Comparison of ENCODE assay signal across 24 cellular contexts in the genomic region with DNA sequence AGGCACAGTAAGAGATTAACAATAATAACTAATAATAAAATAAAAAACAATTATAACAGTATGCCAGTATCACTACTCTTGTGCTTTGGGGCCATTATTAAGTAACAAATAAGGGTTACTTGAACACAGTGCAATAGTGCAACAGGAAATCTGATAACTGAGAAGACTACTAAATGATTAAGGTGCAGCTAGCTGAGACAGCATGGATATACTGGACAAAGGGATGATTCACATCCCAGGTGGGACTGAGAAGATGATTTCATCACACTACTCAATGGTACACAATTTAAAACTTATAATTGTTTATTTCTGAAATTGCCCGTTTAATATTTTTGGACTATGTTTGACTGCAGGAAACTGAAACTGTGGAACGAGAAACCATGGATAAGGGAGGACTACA.
A peak's percentile ranks its signal among the peaks of the same experiment; 100 is the strongest.
DNase-seq lines count a peak whose midpoint lies in the region; ATAC-seq, FAIRE-seq and TF ChIP-seq lines count a peak whose summit lies in the region.
"Had no signal": no experiment of that assay in that cellular context is flagged by ENCODE, and none has a peak within 500 bp of the region (broad histone marks: within the 10 kb centered on the region; RNA-seq: fewer than 3 reads in every experiment).

No MANE protein-coding gene starts in this region.

- H3K4me2 ChIP-seq in mammary epithelial cell (ENCODE audit: insufficient read depth, low read depth, low read length) = no peak overlapping the region
- H3K4me2 ChIP-seq: BLaER1 had no signal

- H3K36me3 ChIP-seq in RWPE2 (ENCODE audit: low read depth) = no peaks in the 10 kb centered on the region
- no peaks in the 10 kb centered on the region for H3K36me3 ChIP-seq in mammary epithelial cell (ENCODE audit: insufficient read depth, low read length)
- no peaks in the 10 kb centered on the region for H3K36me3 ChIP-seq in transverse colon
- H3K36me3 ChIP-seq in suprapubic skin = no peaks in the 10 kb centered on the region
- H3K36me3 ChIP-seq: BE2C, BLaER1 had no signal

- in situ Hi-C loops in mammary epithelial cell (cut with MboI; ENCODE audit: low sequenced_read_pairs in 2 of 2) = no loop called here
- in situ Hi-C loops in transverse colon (cut with MboI; ENCODE audit: low pct_ligation_motif_present in 1 of 4, low pct_unique_long_range_greater_than_20kb in 1 of 4, low sequenced_read_pairs in 3 of 4) = no loop called here

- H3K27me3 ChIP-seq in RWPE2 (ENCODE audit: insufficient read depth, poor library complexity, severe bottlenecking) = no peaks in the 10 kb centered on the region
- H3K27me3 ChIP-seq in mammary epithelial cell (ENCODE audit: insufficient read depth, low read length) = no peaks in the 10 kb centered on the region
- no peaks in the 10 kb centered on the region for H3K27me3 ChIP-seq in transverse colon
- no peaks in the 10 kb centered on the region for H3K27me3 ChIP-seq in suprapubic skin
- H3K27me3 ChIP-seq: BE2C, BLaER1 had no signal

- 92% methylated on average over 2 of the region's 2 CpGs for WGBS in mammary epithelial cell (ENCODE audit: low coverage, missing lambda C conversion rate)
- WGBS in transverse colon (ENCODE audit: low coverage in 1 of 2), 2 donors = 92 to 94% methylated on average over 2 of the region's 2 CpGs
- WGBS in suprapubic skin = 87% methylated on average over 2 of the region's 2 CpGs

- no peak for TF ChIP-seq EP300 in transverse colon (IDR thresholded peaks at IDR 0.05; ENCODE audit: low read depth)
- no peak for TF ChIP-seq EP300 in suprapubic skin (IDR thresholded peaks at IDR 0.05)

- no peaks in the 10 kb centered on the region for H4K20me1 ChIP-seq in mammary epithelial cell (ENCODE audit: insufficient read depth, low read length)
- H4K20me1 ChIP-seq: BLaER1 had no signal

- DNase-seq in RWPE2 (ENCODE audit: low spot score) (no peak), mammary epithelial cell (peak; percentile 33), epithelial cell of esophagus (ENCODE audit: low read depth) (peak; percentile 47), frontal cortex (ENCODE audit: low spot score in 2 of 2) (no peak), C1 segment of cervical spinal cord (lab: John Stamatoyannopoulos, UW) (no peak), transverse colon (no peak), suprapubic skin (ENCODE audit: low spot score in 2 of 2) (no peak)
- DNase-seq in activated CD8-positive, alpha-beta memory T cell treated with anti-CD3 and anti-CD28 coated beads, Interleukin-2, amount 50 U/mL, for 48 hours = no peak
- DNase-seq: 8988T; ACHN; BE2C; Caco-2; Calu3; CD4-positive, alpha-beta T cell; CD8-positive, alpha-beta T cell; DMS79 treated with DMSO at 0.1 percent for 48 hours; GF-D8 had no signal

- H3K4me1 ChIP-seq in RWPE2 (ENCODE audit: insufficient read depth, poor library complexity, severe bottlenecking) (no peaks in the 10 kb centered on the region), mammary epithelial cell (ENCODE audit: insufficient read depth, low read length) (no peaks in the 10 kb centered on the region), transverse colon (peaks cover 0 to 8% (median 0%) of the 10 kb centered on the region in 4 donors), suprapubic skin (no peaks in the 10 kb centered on the region)
- H3K4me1 ChIP-seq: BE2C, BLaER1, Caco-2 had no signal

- CTCF ChIA-PET in mammary epithelial cell (lab: Charles Lee; ENCODE audit: low non-redundant PET) = no interaction called here

- FAIRE-seq in frontal cortex (lab: Jason Lieb, UNC) = peak; percentile 21
- FAIRE-seq: A204.1, D721Med, G401.6, GM12891, GM19239 had no signal

- H3K27ac ChIP-seq in RWPE2 (ENCODE audit: poor library complexity, severe bottlenecking) = no peak overlapping the region
- no peak overlapping the region for H3K27ac ChIP-seq in mammary epithelial cell (ENCODE audit: insufficient read depth, low read depth, low read length)
- H3K27ac ChIP-seq in transverse colon = no peak overlapping the region
- no peak overlapping the region for H3K27ac ChIP-seq in suprapubic skin
- H3K27ac ChIP-seq: BLaER1, C4-2B had no signal

- dilution Hi-C loops in mammary epithelial cell (cut with HindIII; ENCODE audit: low sequenced_read_pairs) = no loop called here

- TF ChIP-seq POLR2A in transverse colon (IDR thresholded peaks at IDR 0.05) = no peak
- TF ChIP-seq POLR2A in suprapubic skin (IDR thresholded peaks at IDR 0.05) = no peak

- no peak overlapping the region for H2AFZ ChIP-seq in mammary epithelial cell (ENCODE audit: low read depth, low read length)

- BruUV-seq in mammary epithelial cell (replicated peaks; lab: Mats Ljungman, UMichigan) = no TSS peak

- H3K9ac ChIP-seq in mammary epithelial cell (ENCODE audit: insufficient read depth, low read length) = no peak overlapping the region
- H3K9ac ChIP-seq: BLaER1 had no signal

- TF ChIP-seq CTCF in RWPE2 (IDR thresholded peaks at IDR 0.05; ENCODE audit: poor library complexity, severe bottlenecking) (no peak), mammary epithelial cell (conservative IDR thresholded peaks at IDR 0.05 in 1 of 2, IDR thresholded peaks at IDR 0.05 in 1 of 2; ENCODE audit: extremely low read depth in 1 of 2, insufficient read depth in 1 of 2, low read depth in 1 of 2, low read length in 2 of 2) (no peak), epithelial cell of esophagus (IDR thresholded peaks at IDR 0.05; ENCODE audit: insufficient read depth, low read depth, low read length, missing control alignments) (no peak), transverse colon (IDR thresholded peaks at IDR 0.05) (no peak), suprapubic skin (IDR thresholded peaks at IDR 0.05) (no peak)

- no peaks in the 10 kb centered on the region for H3K79me2 ChIP-seq in mammary epithelial cell (ENCODE audit: insufficient read depth, low read length)

- H3K4me3 ChIP-seq in RWPE2 (ENCODE audit: severe bottlenecking) (no peak overlapping the region), mammary epithelial cell (replicated peaks in 1 of 3; ENCODE audit: insufficient read depth in 1 of 3, low read depth in 2 of 3, low read length in 3 of 3) (no peak overlapping the region), epithelial cell of esophagus (ENCODE audit: low read length) (no peak overlapping the region), transverse colon (no peak overlapping the region), suprapubic skin (no peak overlapping the region)
- H3K4me3 ChIP-seq: BLaER1 had no signal

- no peaks in the 10 kb centered on the region for H3K9me3 ChIP-seq in RWPE2 (ENCODE audit: severe bottlenecking)
- no peaks in the 10 kb centered on the region for H3K9me3 ChIP-seq in mammary epithelial cell (replicated peaks; ENCODE audit: insufficient read depth, low read length)
- no peaks in the 10 kb centered on the region for H3K9me3 ChIP-seq in transverse colon
- no peaks in the 10 kb centered on the region for H3K9me3 ChIP-seq in suprapubic skin
- H3K9me3 ChIP-seq: BE2C, BLaER1, Caco-2 had no signal

- intact Hi-C loops in mammary epithelial cell (cut with micrococcal nuclease) = no loop called here
- intact Hi-C loops in transverse colon (cut with DNase I; ENCODE audit: low total_unique reads) = no loop called here

- ATAC-seq in RWPE2 (ENCODE audit: low read depth) = peak; percentile 52; the same call in 2 of the 3 replicates
- ATAC-seq: CD8-positive, alpha-beta T cell had no signal

Comparison
In these comparisons a context has a peak if more than half of its experiments do, and no peak if none do; other contexts are left out.
1. DNase-seq: peak in mammary epithelial cell (single experiment) and epithelial cell of esophagus (single experiment); none in RWPE2 (single experiment), frontal cortex (0 of 2), C1 segment of cervical spinal cord (0 of 14), transverse colon (single experiment), activated CD8-positive, alpha-beta memory T cell treated with anti-CD3 and anti-CD28 coated beads, Interleukin-2, amount 50 U/mL, for 48 hours (single experiment) and suprapubic skin (0 of 2).